In the genomic region with DNA sequence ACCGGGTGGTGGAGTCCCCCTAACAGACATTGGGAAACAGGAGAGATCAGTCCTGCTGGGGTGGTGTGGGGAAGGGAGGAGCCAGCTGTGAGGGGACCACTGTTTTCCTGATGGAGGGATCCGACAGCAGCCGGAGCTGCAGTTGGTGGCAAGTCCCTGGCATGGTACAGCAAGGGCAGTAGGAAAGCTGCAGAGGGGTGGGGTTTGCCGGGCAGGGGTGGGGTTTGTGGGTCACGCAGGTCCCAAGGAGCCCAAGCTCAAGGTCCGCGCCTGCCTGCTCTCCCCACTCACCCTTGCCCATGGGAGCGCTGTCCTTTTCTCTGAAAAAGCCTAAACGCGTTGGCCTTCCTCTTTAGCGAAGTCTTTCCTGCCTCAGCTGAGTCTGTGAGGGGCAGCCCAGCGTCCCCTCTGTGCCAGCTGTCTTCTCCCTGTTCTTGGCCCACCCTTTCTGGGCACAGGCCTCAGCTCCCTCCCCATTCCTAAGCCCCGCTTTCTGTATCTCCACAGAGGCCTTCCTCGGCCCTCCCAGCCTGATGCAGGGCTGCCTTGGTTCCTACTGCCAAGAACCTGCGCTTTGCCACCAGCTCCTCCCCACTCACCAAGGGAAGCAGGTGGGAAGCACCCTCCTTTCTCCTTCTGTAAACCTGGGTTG, we compare ENCODE assay signal across 16 cellular contexts. TPM values are rescaled to one million over a fixed set of nuclear protein-coding genes. Genes with fewer than 3 reads are reported as not detected.
"Had no signal": no experiment of that assay in that cellular context is flagged by ENCODE, and none has a peak within 500 bp of the region (broad histone marks: within the 10 kb centered on the region; RNA-seq: fewer than 3 reads in every experiment).

No MANE protein-coding gene starts in this region.

- H3K4me3 Mint-ChIP-seq: nephron had no signal

- H3K27me3 ChIP-seq: adrenal gland, tibial nerve had no signal

- H3K4me3 ChIP-seq: adrenal gland, tibial nerve had no signal

- H3K9me3 ChIP-seq: adrenal gland, tibial nerve had no signal

- H3K27ac ChIP-seq: adrenal gland, tibial nerve had no signal

- ATAC-seq: left cardiac atrium; stimulated activated naive CD8-positive, alpha-beta T cell treated with anti-CD3 and anti-CD28 coated beads, Interleukin-15, Interleukin-2, amounts not matched to agents 100 U/mL and 50 U/mL, for 24 hours had no signal

- H3K36me3 ChIP-seq: adrenal gland, tibial nerve had no signal

- DNase-seq: activated CD4-positive, alpha-beta T cell treated with anti-CD3 and anti-CD28 coated beads, Interleukin-2, amount 50 U/mL, for 4 hours; activated naive CD4-positive, alpha-beta T cell treated with anti-CD3 and anti-CD28 coated beads, Interleukin-2, amount 50 U/mL, for 16 hours; activated T-cell treated with anti-CD3 and anti-CD28 coated beads, Interleukin-2, amount 50 U/mL, for 1 hour; foreskin fibroblast; hippocampal formation; left cardiac atrium; nucleus accumbens; retina; stimulated activated CD4-positive, alpha-beta T cell treated with anti-CD3 and anti-CD28 coated beads, Interleukin-2, amount 100 ng/mL, for 24 hours; stimulated activated naive CD8-positive, alpha-beta T cell treated with anti-CD3 and anti-CD28 coated beads, Interleukin-15, Interleukin-2, amounts not matched to agents 100 U/mL and 50 U/mL, for 24 hours; substantia nigra; SW 1271 had no signal

- H3K27ac Mint-ChIP-seq: nephron had no signal

- H3K9me3 Mint-ChIP-seq: nephron had no signal

RNA-seq across cellular contexts. Expression of a gene that starts 29.3 kb away (rescaled TPM):
- total RNA-seq: T-helper 2 cell treated with Interferon-gamma antibody and Interleukin-4, amounts not matched to agents 100 ng/mL and 5 ng/mL, for 36 hours had no signal
